Comparison of ENCODE assay signal across 8 cellular contexts in genomic region chr10:70132098-70133029, GRCh38. TPM values are rescaled to one million over a fixed set of nuclear protein-coding genes. Genes with fewer than 3 reads are reported as not detected.
DNase-seq lines count a peak whose midpoint lies in the region; ATAC-seq and TF ChIP-seq lines count a peak whose summit lies in the region.

AIFM2 (minus strand) TSS chr10:70132825; CDS start chr10:70124084, 8,741 bp downstream.

- no peaks in the 10 kb centered on the region for H3K36me3 ChIP-seq in endodermal cell (ENCODE audit: control insufficient read depth, insufficient read depth, low read length)

- no peaks in the 10 kb centered on the region for H3K9me3 ChIP-seq in endodermal cell (ENCODE audit: control insufficient read depth, low read length)

- TF ChIP-seq EP300 in Ishikawa (IDR thresholded peaks at IDR 0.05; ENCODE audit: borderline replicate concordance) = peak; percentile 64

- no peak within 1 kb of the TSS for H3K27ac Mint-ChIP-seq in activated CD4-positive, alpha-beta memory T cell treated with anti-CD3 and anti-CD28 coated beads for 36 hours
- H3K27ac Mint-ChIP-seq in endodermal cell = peak within 1 kb of the TSS; percentile 89

- H3K36me3 Mint-ChIP-seq in activated CD4-positive, alpha-beta memory T cell treated with anti-CD3 and anti-CD28 coated beads for 36 hours = peaks cover 4% of the 10 kb centered on the region
- H3K36me3 Mint-ChIP-seq in endodermal cell (ENCODE audit: low read depth) = peaks cover 2% of the 10 kb centered on the region

- POLR2A ChIA-PET in activated CD4-positive, alpha-beta memory T cell treated with anti-CD3 and anti-CD28 coated beads for 36 hours (lab: Charles Lee) = interaction anchor here (0.6 kb wide), 1 partner anchor 39 kb away, joined by 3 read pairs; no protein-coding TSS in a partner anchor

- peak; percentile 33 for DNase-seq in NCI-H2029 (lab: John Stamatoyannopoulos, UW)
- DNase-seq in NCI-H2029 treated with DMSO at 0.1 percent for 48 hours (lab: John Stamatoyannopoulos, UW) = no peak
- peak; percentile 54 for DNase-seq in activated CD4-positive, alpha-beta memory T cell treated with anti-CD3 and anti-CD28 coated beads for 36 hours
- peak; percentile 90 for DNase-seq in endodermal cell
- peak; percentile 94 for DNase-seq in mesenteric fat pad (ENCODE audit: low spot score)
- DNase-seq in stromal cell of bone marrow (ENCODE audit: low read depth) = peak; percentile 50

- peaks cover 21% of the 10 kb centered on the region for H3K27me3 ChIP-seq in endodermal cell (ENCODE audit: control insufficient read depth, insufficient read depth, low read length, poor library complexity, severe bottlenecking)

- no peaks in the 10 kb centered on the region for H3K9me3 Mint-ChIP-seq in activated CD4-positive, alpha-beta memory T cell treated with anti-CD3 and anti-CD28 coated beads for 36 hours
- H3K9me3 Mint-ChIP-seq in endodermal cell = no peaks in the 10 kb centered on the region

- CTCF ChIA-PET in activated CD4-positive, alpha-beta memory T cell treated with anti-CD3 and anti-CD28 coated beads for 36 hours (lab: Charles Lee) = interaction anchor here (2.6 kb wide), 1 partner anchor 13 kb away, joined by 16 read pairs; the partner anchor contains the start of gene TYSND1

- H3K4me1 Mint-ChIP-seq in activated CD4-positive, alpha-beta memory T cell treated with anti-CD3 and anti-CD28 coated beads for 36 hours (ENCODE audit: low read depth) = peaks cover 17% of the 10 kb centered on the region
- peaks cover 11% of the 10 kb centered on the region for H3K4me1 Mint-ChIP-seq in endodermal cell

- no peak for TF ChIP-seq RAD21 in Ishikawa (IDR thresholded peaks at IDR 0.05; ENCODE audit: low read depth)

- WGBS in endodermal cell (ENCODE audit: insufficient coverage in 1 of 2, insufficient read length in 1 of 2), 2 experiments = 12 to 20% methylated on average over 24 to 80 of the region's 80 CpGs

- peak within 1 kb of the TSS; percentile 80 for H3K4me3 ChIP-seq in endodermal cell (ENCODE audit: low read length)

- no peaks in the 10 kb centered on the region for H3K27me3 Mint-ChIP-seq in activated CD4-positive, alpha-beta memory T cell treated with anti-CD3 and anti-CD28 coated beads for 36 hours
- H3K27me3 Mint-ChIP-seq in endodermal cell (ENCODE audit: insufficient read depth) = peaks cover 22% of the 10 kb centered on the region

- H3K27ac ChIP-seq in endodermal cell (ENCODE audit: low read depth, low read length) = no peak within 1 kb of the TSS

- no peaks in the 10 kb centered on the region for H3K4me1 ChIP-seq in endodermal cell (ENCODE audit: control insufficient read depth, insufficient read depth, low read length)

- intact Hi-C loops in activated CD4-positive, alpha-beta memory T cell treated with anti-CD3 and anti-CD28 coated beads for 36 hours (cut with micrococcal nuclease) = no loop called here

- peak; percentile 56 for ATAC-seq in GM21825 (IDR thresholded peaks at IDR 0.05; ENCODE audit: unreplicated experiment)

- peak; percentile 56 for TF ChIP-seq CTCF in endodermal cell (conservative IDR thresholded peaks at IDR 0.05)

- H3K4me3 Mint-ChIP-seq in activated CD4-positive, alpha-beta memory T cell treated with anti-CD3 and anti-CD28 coated beads for 36 hours = peak within 1 kb of the TSS; percentile 77
- H3K4me3 Mint-ChIP-seq in endodermal cell = peak within 1 kb of the TSS; percentile 75

- peak within 1 kb of the TSS; percentile 59 for H3K9ac ChIP-seq in endodermal cell (ENCODE audit: extremely low read depth, low read length, poor library complexity, severe bottlenecking)

TF ChIP-seq in Ishikawa, 13 proteins besides CTCF, POLR2A, EP300 and RAD21:
- TF ChIP-seq USF1 (IDR thresholded peaks at IDR 0.05) (no peak), TAF1 (IDR thresholded peaks at IDR 0.05; ENCODE audit: low read depth) (no peak; the same call in 1 of the 2 replicates), YY1 (IDR thresholded peaks at IDR 0.05; ENCODE audit: low read depth) (no peak), EGR1 (IDR thresholded peaks at IDR 0.05) (no peak), FOXM1 (IDR thresholded peaks at IDR 0.05; ENCODE audit: borderline replicate concordance, low read depth) (no peak; the same call in 1 of the 2 replicates), TCF12 (IDR thresholded peaks at IDR 0.05; ENCODE audit: low read depth) (peak; percentile 58; the same call in 1 of the 2 replicates), ZBTB7A (IDR thresholded peaks at IDR 0.05; ENCODE audit: low read depth) (peak; percentile 61), TEAD4 (IDR thresholded peaks at IDR 0.05) (no peak), CEBPB (IDR thresholded peaks at IDR 0.05) (no peak), CREB1 (IDR thresholded peaks at IDR 0.05; ENCODE audit: low read depth) (no peak), NFIC (IDR thresholded peaks at IDR 0.05) (peak; percentile 21; the same call in 1 of the 2 replicates)
- TF ChIP-seq, protein P1, sequence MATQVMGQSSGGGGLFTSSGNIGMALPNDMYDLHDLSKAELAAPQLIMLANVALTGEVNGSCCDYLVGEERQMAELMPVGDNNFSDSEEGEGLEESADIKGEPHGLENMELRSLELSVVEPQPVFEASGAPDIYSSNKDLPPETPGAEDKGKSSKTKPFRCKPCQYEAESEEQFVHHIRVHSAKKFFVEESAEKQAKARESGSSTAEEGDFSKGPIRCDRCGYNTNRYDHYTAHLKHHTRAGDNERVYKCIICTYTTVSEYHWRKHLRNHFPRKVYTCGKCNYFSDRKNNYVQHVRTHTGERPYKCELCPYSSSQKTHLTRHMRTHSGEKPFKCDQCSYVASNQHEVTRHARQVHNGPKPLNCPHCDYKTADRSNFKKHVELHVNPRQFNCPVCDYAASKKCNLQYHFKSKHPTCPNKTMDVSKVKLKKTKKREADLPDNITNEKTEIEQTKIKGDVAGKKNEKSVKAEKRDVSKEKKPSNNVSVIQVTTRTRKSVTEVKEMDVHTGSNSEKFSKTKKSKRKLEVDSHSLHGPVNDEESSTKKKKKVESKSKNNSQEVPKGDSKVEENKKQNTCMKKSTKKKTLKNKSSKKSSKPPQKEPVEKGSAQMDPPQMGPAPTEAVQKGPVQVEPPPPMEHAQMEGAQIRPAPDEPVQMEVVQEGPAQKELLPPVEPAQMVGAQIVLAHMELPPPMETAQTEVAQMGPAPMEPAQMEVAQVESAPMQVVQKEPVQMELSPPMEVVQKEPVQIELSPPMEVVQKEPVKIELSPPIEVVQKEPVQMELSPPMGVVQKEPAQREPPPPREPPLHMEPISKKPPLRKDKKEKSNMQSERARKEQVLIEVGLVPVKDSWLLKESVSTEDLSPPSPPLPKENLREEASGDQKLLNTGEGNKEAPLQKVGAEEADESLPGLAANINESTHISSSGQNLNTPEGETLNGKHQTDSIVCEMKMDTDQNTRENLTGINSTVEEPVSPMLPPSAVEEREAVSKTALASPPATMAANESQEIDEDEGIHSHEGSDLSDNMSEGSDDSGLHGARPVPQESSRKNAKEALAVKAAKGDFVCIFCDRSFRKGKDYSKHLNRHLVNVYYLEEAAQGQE (IDR thresholded peaks at IDR 0.05; ENCODE audit: low read depth) = no peak
- TF ChIP-seq, protein P2, sequence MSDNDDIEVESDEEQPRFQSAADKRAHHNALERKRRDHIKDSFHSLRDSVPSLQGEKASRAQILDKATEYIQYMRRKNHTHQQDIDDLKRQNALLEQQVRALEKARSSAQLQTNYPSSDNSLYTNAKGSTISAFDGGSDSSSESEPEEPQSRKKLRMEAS (IDR thresholded peaks at IDR 0.05) = peak; percentile 73; the same call in 1 of the 2 replicates

RNA-seq across cellular contexts. Expression of gene AIFM2, which starts in this region (rescaled TPM):
- total RNA-seq in activated CD4-positive, alpha-beta memory T cell treated with anti-CD3 and anti-CD28 coated beads for 36 hours = 1 to 10 TPM; 5.3 to 7.1 TPM
- total RNA-seq in endodermal cell (1 to 10 TPM; 7.1 to 7.6 TPM), mesenteric fat pad (135 TPM)
- polyA plus RNA-seq in endodermal cell (2013, experiment 1 of 2) = 0.85 TPM
- 1.2 TPM for polyA plus RNA-seq in endodermal cell (2013, experiment 2 of 2)

Comparison
In these comparisons a context has a peak if more than half of its experiments do, and no peak if none do; other contexts are left out.
1. RNA of gene AIFM2 (total RNA-seq): 135 TPM in mesenteric fat pad (single experiment); 7.1 to 7.6 TPM in endodermal cell and 5.3 to 7.1 TPM in activated CD4-positive, alpha-beta memory T cell treated with anti-CD3 and anti-CD28 coated beads for 36 hours; every median in the first group is over 10 times any median in the second.